Comparison of ENCODE assay signal across 1 cellular context in the genomic region with DNA sequence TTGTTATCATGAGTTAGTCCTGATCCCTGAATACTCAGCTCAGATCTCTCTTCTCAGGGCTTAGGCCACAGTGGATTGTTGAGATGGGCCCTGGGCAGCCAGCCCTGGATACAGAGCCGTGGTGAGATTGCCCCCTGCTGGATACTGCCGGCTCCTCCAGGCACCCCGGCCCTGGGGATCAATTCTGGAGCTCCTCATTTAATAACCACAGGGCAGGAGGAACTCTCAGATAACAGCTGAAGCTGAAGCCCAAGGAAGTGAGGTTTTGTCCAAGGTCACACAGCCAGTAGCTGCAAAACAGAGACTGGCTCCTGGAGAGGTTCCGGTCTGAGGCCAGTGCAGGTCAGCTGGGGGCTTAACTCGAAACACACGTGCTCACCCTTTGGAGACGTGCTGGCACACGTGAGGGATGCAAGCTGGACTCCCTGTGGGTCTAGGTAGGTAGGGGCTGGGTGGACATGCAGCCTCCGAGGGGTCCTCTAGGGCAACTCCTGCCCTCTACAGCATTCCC.
TF ChIP-seq lines count a peak whose summit lies in the region.

No MANE protein-coding gene starts in this region.

TF ChIP-seq in H1, 55 proteins besides CTCF, POLR2A, EP300 and RAD21:
- no peak for TF ChIP-seq RXRA (IDR thresholded peaks at IDR 0.05; ENCODE audit: insufficient read depth, low read depth, low read length)
- TF ChIP-seq SUZ12 (IDR thresholded peaks at IDR 0.05; ENCODE audit: low read length) = no peak
- no peak for TF ChIP-seq BACH1 (IDR thresholded peaks at IDR 0.05; ENCODE audit: low read length)
- TF ChIP-seq CEBPB (IDR thresholded peaks at IDR 0.05; ENCODE audit: low read depth, low read length) = no peak
- TF ChIP-seq NANOG (IDR thresholded peaks at IDR 0.05; ENCODE audit: insufficient read depth, low read depth, low read length, poor library complexity, severe bottlenecking) = no peak
- TF ChIP-seq ATF2 (IDR thresholded peaks at IDR 0.05; ENCODE audit: low read length) = no peak
- no peak for TF ChIP-seq RBBP5 (IDR thresholded peaks at IDR 0.05; ENCODE audit: borderline replicate concordance, low read depth, low read length)
- no peak for TF ChIP-seq POU5F1 (IDR thresholded peaks at IDR 0.05; ENCODE audit: low read depth, low read length)
- no peak for TF ChIP-seq MAFK (IDR thresholded peaks at IDR 0.05; ENCODE audit: low read depth, low read length)
- TF ChIP-seq BCL11A (IDR thresholded peaks at IDR 0.05; ENCODE audit: low read depth in 2 of 2, low read length in 2 of 2) = no peak
- TF ChIP-seq JUND (IDR thresholded peaks at IDR 0.05; ENCODE audit: low read length) = no peak
- no peak for TF ChIP-seq CHD2 (IDR thresholded peaks at IDR 0.05; ENCODE audit: low read length)
- no peak for TF ChIP-seq CBX5 (IDR thresholded peaks at IDR 0.05; ENCODE audit: low read depth, low read length)
- no peak; the same call in 1 of the 2 replicates for TF ChIP-seq GABPA (IDR thresholded peaks at IDR 0.05; ENCODE audit: borderline replicate concordance, insufficient read depth, low read length)
